In genomic region chr7:135733603-135734342, GRCh38 we compare ENCODE assay signal across 23 cellular contexts. TPM values are rescaled to one million over a fixed set of nuclear protein-coding genes. Genes with fewer than 3 reads are reported as not detected.
"Had no signal": no experiment of that assay in that cellular context is flagged by ENCODE, and none has a peak within 500 bp of the region (broad histone marks: within the 10 kb centered on the region; RNA-seq: fewer than 3 reads in every experiment).

No MANE protein-coding gene starts in this region.

- H3K27ac Mint-ChIP-seq: naive thymus-derived CD4-positive, alpha-beta T cell; stimulated activated naive B cell treated with anti-CD40 and anti-IgM and Interleukin-4, amounts not matched to agents 10 μg/mL and 1 μg/mL and 100 μg/mL, for 72 hours; stimulated activated naive CD8-positive, alpha-beta T cell treated with anti-CD3 and anti-CD28 coated beads, Interleukin-15, amount 100 ng/mL, for 72 hours had no signal

- H3K4me1 Mint-ChIP-seq: naive thymus-derived CD4-positive, alpha-beta T cell; stimulated activated naive B cell treated with anti-CD40 and anti-IgM and Interleukin-4, amounts not matched to agents 10 μg/mL and 1 μg/mL and 100 μg/mL, for 72 hours; stimulated activated naive CD8-positive, alpha-beta T cell treated with anti-CD3 and anti-CD28 coated beads, Interleukin-15, amount 100 ng/mL, for 72 hours had no signal

- H3K36me3 ChIP-seq: sigmoid colon, tibial nerve had no signal

- H3K79me2 ChIP-seq: parathyroid adenoma had no signal

- H3K27ac ChIP-seq: dorsolateral prefrontal cortex, heart left ventricle, parathyroid adenoma, psoas muscle, sigmoid colon, skin epidermis, testis, tibial nerve had no signal

- H3K9me3 Mint-ChIP-seq: naive thymus-derived CD4-positive, alpha-beta T cell; stimulated activated naive B cell treated with anti-CD40 and anti-IgM and Interleukin-4, amounts not matched to agents 10 μg/mL and 1 μg/mL and 100 μg/mL, for 72 hours; stimulated activated naive CD8-positive, alpha-beta T cell treated with anti-CD3 and anti-CD28 coated beads, Interleukin-15, amount 100 ng/mL, for 72 hours had no signal

- H3K4me3 ChIP-seq: dorsolateral prefrontal cortex, heart left ventricle, psoas muscle, sigmoid colon, skin epidermis, testis, tibial nerve had no signal

- H3K4me1 ChIP-seq: parathyroid adenoma, psoas muscle, testis had no signal

- DNase-seq: cortex of kidney; dorsolateral prefrontal cortex; effector CD8-positive, alpha-beta T cell; foreskin melanocyte; heart left ventricle; hippocampal formation; naive thymus-derived CD4-positive, alpha-beta T cell; psoas muscle; retina; sigmoid colon; stimulated activated CD4-positive, alpha-beta T cell treated with anti-CD3 and anti-CD28 coated beads, Interleukin-2, amount 100 ng/mL, for 24 hours; stimulated activated CD4-positive, alpha-beta T cell treated with anti-CD3 and anti-CD28 coated beads, Interleukin-4, amount 100 ng/mL, for 4 hours; stimulated activated naive B cell treated with anti-CD40 and anti-IgM and Interleukin-4, amounts not matched to agents 10 μg/mL and 1 μg/mL and 100 μg/mL, for 72 hours; stimulated activated naive CD8-positive, alpha-beta T cell treated with anti-CD3 and anti-CD28 coated beads, Interleukin-15, amount 100 ng/mL, for 72 hours; testis had no signal

- H3K27me3 ChIP-seq: dorsolateral prefrontal cortex, heart left ventricle, sigmoid colon, testis, tibial nerve had no signal

- H3K27me3 Mint-ChIP-seq: stimulated activated naive CD8-positive, alpha-beta T cell treated with anti-CD3 and anti-CD28 coated beads, Interleukin-15, amount 100 ng/mL, for 72 hours had no signal

- H3K4me3 Mint-ChIP-seq: naive thymus-derived CD4-positive, alpha-beta T cell; stimulated activated naive B cell treated with anti-CD40 and anti-IgM and Interleukin-4, amounts not matched to agents 10 μg/mL and 1 μg/mL and 100 μg/mL, for 72 hours; stimulated activated naive CD8-positive, alpha-beta T cell treated with anti-CD3 and anti-CD28 coated beads, Interleukin-15, amount 100 ng/mL, for 72 hours had no signal

- H3K9me3 ChIP-seq: heart left ventricle, psoas muscle, sigmoid colon, testis, tibial nerve had no signal

- ATAC-seq: naive thymus-derived CD4-positive, alpha-beta T cell; psoas muscle; stimulated activated naive B cell treated with anti-CD40 and anti-IgM and Interleukin-4, amounts not matched to agents 10 μg/mL and 1 μg/mL and 100 μg/mL, for 72 hours; stimulated activated naive CD8-positive, alpha-beta T cell treated with anti-CD3 and anti-CD28 coated beads, Interleukin-15, amount 100 ng/mL, for 72 hours had no signal

- H3K9ac ChIP-seq: parathyroid adenoma had no signal

- H2AFZ ChIP-seq: parathyroid adenoma had no signal

- H3K36me3 Mint-ChIP-seq: naive thymus-derived CD4-positive, alpha-beta T cell; stimulated activated naive B cell treated with anti-CD40 and anti-IgM and Interleukin-4, amounts not matched to agents 10 μg/mL and 1 μg/mL and 100 μg/mL, for 72 hours had no signal

RNA-seq across cellular contexts. Expression of gene SLC13A4, which starts 5.8 kb away (rescaled TPM):
- total RNA-seq: lung microvascular endothelial cell; mesenteric fat pad; mononuclear cell; naive thymus-derived CD4-positive, alpha-beta T cell; psoas muscle; tibial nerve; urinary bladder had no signal

RNA-seq across cellular contexts. Expression of gene FAM180A, which starts 14.8 kb away (rescaled TPM):
- total RNA-seq: kidney epithelial cell; lung microvascular endothelial cell; mononuclear cell; naive thymus-derived CD4-positive, alpha-beta T cell had no signal
- polyA plus RNA-seq: naive thymus-derived CD4-positive, alpha-beta T cell had no signal
